In genomic region chr6:13377054-13377758, GRCh38 we compare ENCODE assay signal across 19 cellular contexts. TPM values are rescaled to one million over a fixed set of nuclear protein-coding genes. Genes with fewer than 3 reads are reported as not detected.
DNase-seq lines count a peak whose midpoint lies in the region; ATAC-seq, FAIRE-seq and TF ChIP-seq lines count a peak whose summit lies in the region.
"Had no signal": no experiment of that assay in that cellular context is flagged by ENCODE, and none has a peak within 500 bp of the region (broad histone marks: within the 10 kb centered on the region; RNA-seq: fewer than 3 reads in every experiment).

No MANE protein-coding gene starts in this region.

- peak; percentile 72 for FAIRE-seq in GM19239 (lab: Jason Lieb, UNC)
- FAIRE-seq: A204.1 had no signal

- H3K4me3 Mint-ChIP-seq in activated B cell treated with CpG ODN at 0.5 μM for 24 hours = no peak overlapping the region
- peak overlapping the region in 3 of 8 donors; percentile 5 to 67 (median 22) for H3K4me3 Mint-ChIP-seq in naive B cell
- H3K4me3 Mint-ChIP-seq: CD4-positive, CD25-positive, alpha-beta regulatory T cell; GM23338; IgD-negative memory B cell had no signal

- no peaks in the 10 kb centered on the region for H3K36me3 Mint-ChIP-seq in activated B cell treated with CpG ODN at 0.5 μM for 24 hours (ENCODE audit: low read depth)
- no peaks in the 10 kb centered on the region for H3K36me3 Mint-ChIP-seq in naive B cell
- H3K36me3 Mint-ChIP-seq: CD4-positive, CD25-positive, alpha-beta regulatory T cell had no signal

- intact Hi-C loops in activated B cell treated with CpG ODN at 0.5 μM for 24 hours (cut with micrococcal nuclease) = loop anchor here (1.0 kb wide), 1 partner anchor 8 kb away; no protein-coding TSS in a partner anchor

- no peaks in the 10 kb centered on the region for H3K27me3 Mint-ChIP-seq in activated B cell treated with CpG ODN at 0.5 μM for 24 hours
- H3K27me3 Mint-ChIP-seq in naive B cell = no peaks in the 10 kb centered on the region
- H3K27me3 Mint-ChIP-seq: CD4-positive, CD25-positive, alpha-beta regulatory T cell; IgD-negative memory B cell had no signal

- TF ChIP-seq CTCF in activated B cell treated with CpG ODN at 0.5 μM for 24 hours (IDR thresholded peaks at IDR 0.05) = no peak

- POLR2A ChIA-PET in activated B cell treated with CpG ODN at 0.5 μM for 24 hours (lab: Charles Lee) = interaction anchor here (1.6 kb wide), 1 partner anchor 22 kb away, joined by 4 read pairs; no protein-coding TSS in a partner anchor

- H3K27ac Mint-ChIP-seq in activated B cell treated with CpG ODN at 0.5 μM for 24 hours = peak overlapping the region; percentile 65
- peak overlapping the region in 5 of 6 donors; percentile 11 to 75 (median 51) for H3K27ac Mint-ChIP-seq in naive B cell
- H3K27ac Mint-ChIP-seq: CD4-positive, CD25-positive, alpha-beta regulatory T cell; GM23338 had no signal

- H3K27ac ChIP-seq in substantia nigra (ENCODE audit: low read depth, low read length, poor library complexity, severe bottlenecking) = no peak overlapping the region
- H3K27ac ChIP-seq: Peyer's patch had no signal

- CTCF ChIA-PET in activated B cell treated with CpG ODN at 0.5 μM for 24 hours (lab: Charles Lee) = interaction anchor here (1.9 kb wide), 1 partner anchor 40 kb away, joined by 6 read pairs; no protein-coding TSS in a partner anchor

- H3K4me1 Mint-ChIP-seq in activated B cell treated with CpG ODN at 0.5 μM for 24 hours (peaks cover 71% of the 10 kb centered on the region), naive B cell (peaks cover 50 to 63% (median 59%) of the 10 kb centered on the region in 3 donors)

- DNase-seq in AML-193 (lab: John Stamatoyannopoulos, UW) = peak; percentile 30 to 36
- no peak for DNase-seq in GM19239 (ENCODE audit: insufficient read length, low spot score)
- DNase-seq in activated B cell treated with CpG ODN at 0.5 μM for 24 hours = no peak
- no peak for DNase-seq in naive B cell
- DNase-seq in NCI-H2029 (lab: John Stamatoyannopoulos, UW) = no peak
- DNase-seq in NCI-H510A treated with DMSO at 0.1 percent for 48 hours (lab: John Stamatoyannopoulos, UW) = no peak
- DNase-seq in substantia nigra (lab: John Stamatoyannopoulos, UW) = no peak
- DNase-seq: CD4-positive, CD25-positive, alpha-beta regulatory T cell; EL; MG63; NCI-H1105 treated with DMSO at 0.1 percent for 48 hours; NCI-H2081 treated with DMSO at 0.1 percent for 48 hours; NCI-H2171 treated with DMSO at 0.1 percent for 48 hours; NCI-H526; Peyer's patch had no signal

- H3K9me3 Mint-ChIP-seq in activated B cell treated with CpG ODN at 0.5 μM for 24 hours = no peaks in the 10 kb centered on the region
- peaks cover 0 to 1% (median 0%) of the 10 kb centered on the region in 7 donors for H3K9me3 Mint-ChIP-seq in naive B cell
- H3K9me3 Mint-ChIP-seq: IgD-negative memory B cell had no signal

- ATAC-seq in activated B cell treated with CpG ODN at 0.5 μM for 24 hours (ENCODE audit: low read depth) = no peak
- ATAC-seq in naive B cell (ENCODE audit: low read depth in 2 of 2) = peak; percentile 62 to 70
- ATAC-seq in HG03354 (IDR thresholded peaks at IDR 0.05; ENCODE audit: poor library complexity, severe bottlenecking, unreplicated experiment) = no peak
- ATAC-seq: GM23338 had no signal

RNA-seq across cellular contexts. Expression of gene TBC1D7, which starts 48.9 kb away (rescaled TPM):
- total RNA-seq in activated B cell treated with CpG ODN at 0.5 μM for 24 hours = 17.3 and 18.5 TPM in 2 replicates
- polyA plus RNA-seq in naive B cell (ENCODE audit: low read depth in 6 of 6) = 10 to 100 TPM; 21.9 to 50.4 (median 26.7) TPM

Comparison
In these comparisons a context has a peak if more than half of its experiments do, and no peak if none do; other contexts are left out.
1. DNase-seq: peak in AML-193 (2 of 2); none in GM19239 (single experiment), activated B cell treated with CpG ODN at 0.5 μM for 24 hours (single experiment), naive B cell (single experiment), NCI-H2029 (single experiment), NCI-H510A treated with DMSO at 0.1 percent for 48 hours (single experiment) and substantia nigra (0 of 49).
2. ATAC-seq: peak in naive B cell (2 of 2); none in activated B cell treated with CpG ODN at 0.5 μM for 24 hours (single experiment) and HG03354 (single experiment).